21 cellular contexts compared by ENCODE assay signal in the genomic region with DNA sequence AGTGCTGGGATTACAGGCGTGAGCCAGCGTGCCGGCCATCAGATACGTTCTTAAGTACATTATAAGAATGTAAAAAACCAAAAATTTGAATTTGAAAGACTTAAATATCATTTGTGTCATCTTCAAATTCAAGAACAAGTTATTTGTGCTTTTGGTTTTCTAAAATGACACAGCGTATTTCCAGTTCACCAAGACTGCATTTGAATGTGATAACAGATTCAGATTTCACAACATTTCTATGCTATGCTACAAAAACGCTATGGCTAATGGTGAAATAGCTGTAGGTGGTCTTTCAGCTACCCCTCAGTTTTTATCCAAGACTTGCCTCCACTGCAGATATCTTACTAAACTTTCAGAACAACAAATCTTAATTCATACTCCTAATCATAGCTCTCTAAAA.
"Had no signal": no experiment of that assay in that cellular context is flagged by ENCODE, and none has a peak within 500 bp of the region (broad histone marks: within the 10 kb centered on the region; RNA-seq: fewer than 3 reads in every experiment).

No MANE protein-coding gene starts in this region.

- H3K4me3 Mint-ChIP-seq: naive B cell; nephron; stimulated activated naive B cell treated with anti-CD40 and anti-IgM and Interleukin-4, amounts not matched to agents 10 μg/mL and 1 μg/mL and 100 μg/mL, for 72 hours; stimulated activated naive CD8-positive, alpha-beta T cell treated with anti-CD3 and anti-CD28 coated beads, Interleukin-15, amount 100 ng/mL, for 72 hours had no signal

- ATAC-seq: esophagus mucosa; gastrocnemius medialis; heart right ventricle; stimulated activated naive B cell treated with anti-CD40 and anti-IgM and Interleukin-4, amounts not matched to agents 10 μg/mL and 1 μg/mL and 100 μg/mL, for 72 hours; stimulated activated naive CD8-positive, alpha-beta T cell treated with anti-CD3 and anti-CD28 coated beads, Interleukin-15, amount 100 ng/mL, for 72 hours; upper lobe of right lung had no signal

- H3K9me3 ChIP-seq: gastrocnemius medialis, heart right ventricle, right atrium auricular region, sigmoid colon, testis, tibial nerve, upper lobe of right lung, vagina had no signal

- DNase-seq: effector CD4-positive, alpha-beta T cell; gastrocnemius medialis; heart right ventricle; hypothalamus; kidney glomerular epithelial cell; mesendoderm; naive B cell; posterior cingulate gyrus; sigmoid colon; stimulated activated CD4-positive, alpha-beta T cell treated with anti-CD3 and anti-CD28 coated beads, Interleukin-2, amount 100 ng/mL, for 24 hours; stimulated activated CD4-positive, alpha-beta T cell treated with anti-CD3 and anti-CD28 coated beads, Interleukin-4, amount 100 ng/mL, for 4 hours; stimulated activated naive B cell treated with anti-CD40 and anti-IgM and Interleukin-4, amounts not matched to agents 10 μg/mL and 1 μg/mL and 100 μg/mL, for 72 hours; stimulated activated naive CD8-positive, alpha-beta T cell treated with anti-CD3 and anti-CD28 coated beads, Interleukin-15, amount 100 ng/mL, for 72 hours; testis; upper lobe of right lung had no signal

- H3K27ac Mint-ChIP-seq: nephron; stimulated activated naive B cell treated with anti-CD40 and anti-IgM and Interleukin-4, amounts not matched to agents 10 μg/mL and 1 μg/mL and 100 μg/mL, for 72 hours; stimulated activated naive CD8-positive, alpha-beta T cell treated with anti-CD3 and anti-CD28 coated beads, Interleukin-15, amount 100 ng/mL, for 72 hours had no signal

- H3K27ac ChIP-seq: heart right ventricle, right atrium auricular region, sigmoid colon, skin epidermis, testis, tibial nerve, upper lobe of right lung, vagina had no signal

- H3K4me1 ChIP-seq: gastrocnemius medialis, heart right ventricle, right atrium auricular region, sigmoid colon, testis, tibial nerve, upper lobe of right lung, vagina had no signal

- H3K27me3 ChIP-seq: gastrocnemius medialis, heart right ventricle, right atrium auricular region, sigmoid colon, testis, tibial nerve, upper lobe of right lung, vagina had no signal

- H3K4me1 Mint-ChIP-seq: nephron; stimulated activated naive CD8-positive, alpha-beta T cell treated with anti-CD3 and anti-CD28 coated beads, Interleukin-15, amount 100 ng/mL, for 72 hours had no signal

- H3K27me3 Mint-ChIP-seq: naive B cell; stimulated activated naive B cell treated with anti-CD40 and anti-IgM and Interleukin-4, amounts not matched to agents 10 μg/mL and 1 μg/mL and 100 μg/mL, for 72 hours; stimulated activated naive CD8-positive, alpha-beta T cell treated with anti-CD3 and anti-CD28 coated beads, Interleukin-15, amount 100 ng/mL, for 72 hours had no signal

- H3K9me3 Mint-ChIP-seq: naive B cell; stimulated activated naive B cell treated with anti-CD40 and anti-IgM and Interleukin-4, amounts not matched to agents 10 μg/mL and 1 μg/mL and 100 μg/mL, for 72 hours had no signal

- H3K4me3 ChIP-seq: gastrocnemius medialis, heart right ventricle, right atrium auricular region, sigmoid colon, skin epidermis, testis, tibial nerve, upper lobe of right lung, vagina had no signal
